ENCODE assay signal across 18 cellular contexts in genomic region chr13:111242585-111242984, GRCh38.
"Had no signal": no experiment of that assay in that cellular context is flagged by ENCODE, and none has a peak within 500 bp of the region (broad histone marks: within the 10 kb centered on the region; RNA-seq: fewer than 3 reads in every experiment).

No MANE protein-coding gene starts in this region.

- DNase-seq: activated CD4-positive, alpha-beta T cell treated with anti-CD3 and anti-CD28 coated beads for 1 hour; activated CD4-positive, alpha-beta T cell treated with anti-CD3 and anti-CD28 coated beads, Interleukin-2, amount 10 ng/mL, durations not matched to agents 24 days and 14 days; activated CD4-positive, alpha-beta T cell treated with anti-CD3 and anti-CD28 coated beads, Interleukin-2, amount 50 U/mL, for 48 hours; activated CD8-positive, alpha-beta memory T cell treated with anti-CD3 and anti-CD28 coated beads, Interleukin-2, amount 10 ng/mL, durations not matched to agents 7 days and 5 days; activated effector memory CD4-positive, alpha-beta T cell treated with Interleukin-2 at 50 U/mL for 16 hours; activated naive CD4-positive, alpha-beta T cell; activated T-cell treated with anti-CD3 and anti-CD28 coated beads, Interleukin-2, amount 50 U/mL, for 24 hours; NCI-H1092; NCI-H1417; NCI-H1930; NCI-H524; PC-3; SHP77 treated with DMSO at 0.1 percent for 48 hours had no signal

- FAIRE-seq: RCC 7860 had no signal

- H3K27ac ChIP-seq: ascending aorta, brain microvascular endothelial cell, cardiac muscle cell, KMS-11 had no signal
